ENCODE assay signal across 8 cellular contexts in genomic region chr20:25195014-25195961, GRCh38. TPM values are rescaled to one million over a fixed set of nuclear protein-coding genes. Genes with fewer than 3 reads are reported as not detected.
A peak's percentile ranks its signal among the peaks of the same experiment; 100 is the strongest.
DNase-seq lines count a peak whose midpoint lies in the region; ATAC-seq and TF ChIP-seq lines count a peak whose summit lies in the region.

Gene ENTPD6 (plus strand): TSS chr20:25195712. CDS start chr20:25206537, 10,825 bp downstream.

- H3K9me3 Mint-ChIP-seq in activated B cell treated with CpG ODN at 0.5 μM for 24 hours = no peaks in the 10 kb centered on the region

- H3K27ac Mint-ChIP-seq in activated B cell treated with CpG ODN at 0.5 μM for 24 hours = peak within 1 kb of the TSS; percentile 86

- peak; percentile 100 for DNase-seq in AG08395 (ENCODE audit: low spot score)
- DNase-seq in NCI-H2227 (lab: John Stamatoyannopoulos, UW; ENCODE audit: unreplicated experiment) = peak; percentile 95
- DNase-seq in activated B cell treated with CpG ODN at 0.5 μM for 24 hours = peak; percentile 99
- peak; percentile 87 to 90 for DNase-seq in cardiac fibroblast (ENCODE audit: low read depth in 2 of 2)
- DNase-seq in iris pigment epithelial cell (ENCODE audit: low read depth) = peak; percentile 85
- DNase-seq in stimulated activated CD4-positive, alpha-beta T cell treated with anti-CD3 and anti-CD28 coated beads, Interleukin-12 subunit alpha, Interleukin-12 subunit beta, amount 100 ng/mL, for 24 hours (ENCODE audit: low read depth in 2 of 2) = peak; percentile 84 to 88

- H3K4me3 Mint-ChIP-seq in activated B cell treated with CpG ODN at 0.5 μM for 24 hours = peak within 1 kb of the TSS; percentile 90

- ATAC-seq in GM18907 (IDR thresholded peaks at IDR 0.05; ENCODE audit: unreplicated experiment) (peak; percentile 80), HG03139 (IDR thresholded peaks at IDR 0.05; ENCODE audit: unreplicated experiment) (peak; percentile 53), activated B cell treated with CpG ODN at 0.5 μM for 24 hours (ENCODE audit: low read depth) (peak; percentile 82)

- CTCF ChIA-PET in activated B cell treated with CpG ODN at 0.5 μM for 24 hours (lab: Charles Lee) = interaction anchor here (1.0 to 2.5 kb wide), 2 partner anchors 16 to 52 kb away, joined by 3 to 9 read pairs; partner anchors contain the start of gene PYGB

- intact Hi-C loops in activated B cell treated with CpG ODN at 0.5 μM for 24 hours (cut with micrococcal nuclease) = loop anchor here (1.0 to 5.0 kb wide), 8 partner anchors 52 to 1845 kb away; partner anchors contain the start of genes ABHD12, APMAP, NANP and NXT1

- H3K36me3 Mint-ChIP-seq in activated B cell treated with CpG ODN at 0.5 μM for 24 hours (ENCODE audit: low read depth) = no peaks in the 10 kb centered on the region

- POLR2A ChIA-PET in activated B cell treated with CpG ODN at 0.5 μM for 24 hours (lab: Charles Lee) = interaction anchor here (0.6 to 2.6 kb wide), 9 partner anchors 9 to 1871 kb away, joined by 3 to 19 read pairs (median 4); partner anchors contain the start of genes ACSS1, NXT1 and PYGB

- no peak for TF ChIP-seq CTCF in activated B cell treated with CpG ODN at 0.5 μM for 24 hours (IDR thresholded peaks at IDR 0.05)
- peak; percentile 28 for TF ChIP-seq CTCF in cardiac fibroblast (IDR thresholded peaks at IDR 0.05; ENCODE audit: low read depth, low read length)

- H3K4me1 Mint-ChIP-seq in activated B cell treated with CpG ODN at 0.5 μM for 24 hours = peaks cover 20% of the 10 kb centered on the region

- H3K4me3 ChIP-seq in cardiac fibroblast (replicated peaks in 1 of 2; ENCODE audit: low read depth in 2 of 2, low read length in 2 of 2) = peak within 1 kb of the TSS; percentile 85 to 91

- H3K27me3 Mint-ChIP-seq in activated B cell treated with CpG ODN at 0.5 μM for 24 hours = no peaks in the 10 kb centered on the region

RNA-seq across cellular contexts. Expression of gene ENTPD6, which starts in this region (rescaled TPM):
- total RNA-seq in activated B cell treated with CpG ODN at 0.5 μM for 24 hours = 37.2 and 44.4 TPM in 2 replicates

Comparison
In these comparisons a context has a peak if more than half of its experiments do, and no peak if none do; other contexts are left out.
1. Peak in every context shown above with its lines: DNase-seq, ATAC-seq and H3K4me3 ChIP-seq.